ENCODE assay signal across 31 cellular contexts in genomic region chr2:53230691-53231090, GRCh38.
"Had no signal": no experiment of that assay in that cellular context is flagged by ENCODE, and none has a peak within 500 bp of the region (broad histone marks: within the 10 kb centered on the region; RNA-seq: fewer than 3 reads in every experiment).

No MANE protein-coding gene starts in this region.

- ATAC-seq: esophagus mucosa; gastroesophageal sphincter; heart left ventricle; left lobe of liver; mucosa of descending colon; sciatic nerve; stimulated activated memory B cell treated with anti-CD40 and anti-IgM and Interleukin-4, amounts not matched to agents 10 μg/mL and 1 μg/mL and 100 μg/mL, for 72 hours; stimulated activated naive CD8-positive, alpha-beta T cell treated with anti-CD3 and anti-CD28 coated beads, Interleukin-15, Interleukin-2, amounts not matched to agents 100 U/mL and 50 U/mL, for 24 hours had no signal

- H3K9ac ChIP-seq: neural progenitor cell, parathyroid adenoma had no signal

- H3K9me3 Mint-ChIP-seq: nephron; neural progenitor cell; stimulated activated memory B cell treated with anti-CD40 and anti-IgM and Interleukin-4, amounts not matched to agents 10 μg/mL and 1 μg/mL and 100 μg/mL, for 72 hours; type B pancreatic cell had no signal

- H3K9me3 ChIP-seq: gastroesophageal sphincter, heart left ventricle, mucosa of descending colon, right atrium auricular region, testis, tibial artery had no signal

- H3K4me1 ChIP-seq: gastroesophageal sphincter, heart left ventricle, parathyroid adenoma, right atrium auricular region, testis, tibial artery had no signal

- H3K4me3 Mint-ChIP-seq: mesothelial cell of epicardium; naive B cell; nephron; neural progenitor cell; stimulated activated memory B cell treated with anti-CD40 and anti-IgM and Interleukin-4, amounts not matched to agents 10 μg/mL and 1 μg/mL and 100 μg/mL, for 72 hours; type B pancreatic cell had no signal

- H3K27me3 Mint-ChIP-seq: effector memory CD8-positive, alpha-beta T cell; progenitor cell of endocrine pancreas; stimulated activated memory B cell treated with anti-CD40 and anti-IgM and Interleukin-4, amounts not matched to agents 10 μg/mL and 1 μg/mL and 100 μg/mL, for 72 hours had no signal

- H3K4me3 ChIP-seq: gastroesophageal sphincter, heart left ventricle, hepatocyte, lung, mucosa of descending colon, neural progenitor cell, right atrium auricular region, smooth muscle cell, testis, tibial artery had no signal

- DNase-seq: cortex of kidney; effector memory CD8-positive, alpha-beta T cell; foreskin fibroblast; heart left ventricle; kidney; mesenchymal stem cell; mucosa of descending colon; naive B cell; stimulated activated CD4-positive, alpha-beta T cell treated with anti-CD3 and anti-CD28 coated beads, Interleukin-12 subunit alpha, Interleukin-12 subunit beta, amount 100 ng/mL, for 4 hours; stimulated activated CD4-positive, alpha-beta T cell treated with anti-CD3 and anti-CD28 coated beads, Interleukin-2, amount 100 ng/mL, for 24 hours; stimulated activated CD4-positive, alpha-beta T cell treated with anti-CD3 and anti-CD28 coated beads, Interleukin-4, amount 100 ng/mL, for 24 hours; stimulated activated naive CD8-positive, alpha-beta T cell treated with anti-CD3 and anti-CD28 coated beads, Interleukin-15, Interleukin-2, amounts not matched to agents 100 U/mL and 50 U/mL, for 24 hours; substantia nigra; testis; tibial artery had no signal

- H3K36me3 ChIP-seq: gastroesophageal sphincter, heart left ventricle, neural progenitor cell, right atrium auricular region, tibial artery had no signal

- H3K36me3 Mint-ChIP-seq: mesothelial cell of epicardium; naive B cell; neural progenitor cell; stimulated activated memory B cell treated with anti-CD40 and anti-IgM and Interleukin-4, amounts not matched to agents 10 μg/mL and 1 μg/mL and 100 μg/mL, for 72 hours; type B pancreatic cell had no signal

- H2AFZ ChIP-seq: hepatocyte, neural progenitor cell, parathyroid adenoma had no signal

- H3K27ac ChIP-seq: epithelial cell of prostate, gastroesophageal sphincter, heart left ventricle, hepatocyte, neural progenitor cell, parathyroid adenoma, right atrium auricular region, testis, tibial artery had no signal

- H3K27ac Mint-ChIP-seq: mesothelial cell of epicardium; naive B cell; nephron; neural progenitor cell; progenitor cell of endocrine pancreas; stimulated activated memory B cell treated with anti-CD40 and anti-IgM and Interleukin-4, amounts not matched to agents 10 μg/mL and 1 μg/mL and 100 μg/mL, for 72 hours; type B pancreatic cell had no signal

- H3K79me2 ChIP-seq: hepatocyte, parathyroid adenoma had no signal

- H3K27me3 ChIP-seq: gastroesophageal sphincter, heart left ventricle, hepatocyte, neural progenitor cell, right atrium auricular region, testis, tibial artery had no signal

- H3K4me1 Mint-ChIP-seq: naive B cell; stimulated activated memory B cell treated with anti-CD40 and anti-IgM and Interleukin-4, amounts not matched to agents 10 μg/mL and 1 μg/mL and 100 μg/mL, for 72 hours had no signal

- H3K4me2 ChIP-seq: hepatocyte, neural progenitor cell, smooth muscle cell had no signal
